In the genomic region with DNA sequence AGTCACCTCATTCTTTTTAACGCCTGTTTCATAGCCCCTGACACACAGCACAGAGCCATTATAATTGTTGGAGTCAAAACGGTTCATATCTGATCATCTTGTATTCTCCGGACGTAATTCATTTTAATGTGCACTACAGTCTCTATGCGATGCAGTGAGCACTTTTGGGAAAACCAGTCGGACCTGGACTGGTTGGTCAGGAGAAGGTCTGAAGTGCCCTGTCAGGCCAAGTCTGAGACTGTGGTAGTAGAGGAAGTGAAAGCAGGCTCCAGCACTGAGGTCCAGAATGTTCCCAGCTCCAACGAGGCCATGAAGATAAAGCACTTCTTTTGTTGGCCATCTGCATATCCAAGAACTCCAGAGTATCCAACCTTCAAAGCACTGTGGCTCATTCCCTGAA, we compare ENCODE assay signal across 1 cellular context.
TF ChIP-seq lines count a peak whose summit lies in the region.

No MANE protein-coding gene starts in this region.

TF ChIP-seq in WTC11, 78 proteins besides CTCF, POLR2A, EP300 and RAD21 (continued from another document):
- TF ChIP-seq GTF2I (CRISPR knock-in tag; conservative IDR thresholded peaks at IDR 0.05) (no peak), MYBL2 (CRISPR knock-in tag; IDR thresholded peaks at IDR 0.05) (no peak), JAZF1 (CRISPR knock-in tag; IDR thresholded peaks at IDR 0.05) (no peak), SMAD4 (CRISPR knock-in tag; IDR thresholded peaks at IDR 0.05) (no peak)
- TF ChIP-seq, protein P1, sequence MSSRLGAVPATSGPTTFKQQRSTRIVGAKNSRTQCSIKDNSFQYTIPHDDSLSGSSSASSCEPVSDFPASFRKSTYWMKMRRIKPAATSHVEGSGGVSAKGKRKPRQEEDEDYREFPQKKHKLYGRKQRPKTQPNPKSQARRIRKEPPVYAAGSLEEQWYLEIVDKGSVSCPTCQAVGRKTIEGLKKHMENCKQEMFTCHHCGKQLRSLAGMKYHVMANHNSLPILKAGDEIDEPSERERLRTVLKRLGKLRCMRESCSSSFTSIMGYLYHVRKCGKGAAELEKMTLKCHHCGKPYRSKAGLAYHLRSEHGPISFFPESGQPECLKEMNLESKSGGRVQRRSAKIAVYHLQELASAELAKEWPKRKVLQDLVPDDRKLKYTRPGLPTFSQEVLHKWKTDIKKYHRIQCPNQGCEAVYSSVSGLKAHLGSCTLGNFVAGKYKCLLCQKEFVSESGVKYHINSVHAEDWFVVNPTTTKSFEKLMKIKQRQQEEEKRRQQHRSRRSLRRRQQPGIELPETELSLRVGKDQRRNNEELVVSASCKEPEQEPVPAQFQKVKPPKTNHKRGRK (CRISPR knock-in tag; IDR thresholded peaks at IDR 0.05; ENCODE audit: borderline replicate concordance), result no peak
